ENCODE assay signal across 12 cellular contexts in genomic region chr17:48003686-48004120, GRCh38. TPM values are rescaled to one million over a fixed set of nuclear protein-coding genes. Genes with fewer than 3 reads are reported as not detected.
DNase-seq lines count a peak whose midpoint lies in the region; ATAC-seq and TF ChIP-seq lines count a peak whose summit lies in the region.
"Had no signal": no experiment of that assay in that cellular context is flagged by ENCODE, and none has a peak within 500 bp of the region (broad histone marks: within the 10 kb centered on the region; RNA-seq: fewer than 3 reads in every experiment).

No MANE protein-coding gene starts in this region.

- H3K4me3 Mint-ChIP-seq in chondrocyte (ENCODE audit: unreplicated experiment) (no peak overlapping the region), progenitor cell of endocrine pancreas (ENCODE audit: low read depth) (no peak overlapping the region)
- H3K4me3 Mint-ChIP-seq: naive B cell; stimulated activated naive CD8-positive, alpha-beta T cell treated with anti-CD3 and anti-CD28 coated beads, Interleukin-15, amount 100 ng/mL, for 72 hours had no signal

- TF ChIP-seq CTCF in chondrocyte (IDR thresholded peaks at IDR 0.05) (no peak), progenitor cell of endocrine pancreas (IDR thresholded peaks at IDR 0.05; ENCODE audit: unreplicated experiment) (no peak)

- ATAC-seq in GM21528 (IDR thresholded peaks at IDR 0.05; ENCODE audit: low FRiP score, unreplicated experiment), result no peak
- ATAC-seq: stimulated activated naive CD8-positive, alpha-beta T cell treated with anti-CD3 and anti-CD28 coated beads, Interleukin-15, amount 100 ng/mL, for 72 hours had no signal

- H3K9me3 Mint-ChIP-seq in chondrocyte (ENCODE audit: low read depth) (no peaks in the 10 kb centered on the region), progenitor cell of endocrine pancreas (ENCODE audit: low read depth) (no peaks in the 10 kb centered on the region)
- H3K9me3 Mint-ChIP-seq: naive B cell; stimulated activated naive CD8-positive, alpha-beta T cell treated with anti-CD3 and anti-CD28 coated beads, Interleukin-15, amount 100 ng/mL, for 72 hours had no signal

- H3K36me3 Mint-ChIP-seq in chondrocyte (ENCODE audit: low read depth), result no peaks in the 10 kb centered on the region
- no peaks in the 10 kb centered on the region for H3K36me3 Mint-ChIP-seq in progenitor cell of endocrine pancreas (ENCODE audit: insufficient read depth)
- H3K36me3 Mint-ChIP-seq: naive B cell had no signal

- DNase-seq in DMS 273 treated with DMSO at 0.1 percent for 48 hours (lab: John Stamatoyannopoulos, UW) (peak; percentile 99), DMS 273 (lab: John Stamatoyannopoulos, UW; ENCODE audit: unreplicated experiment) (no peak), NCI-H2227 (lab: John Stamatoyannopoulos, UW; ENCODE audit: unreplicated experiment) (peak; percentile 95), chondrocyte (ENCODE audit: low spot score) (no peak), progenitor cell of endocrine pancreas (ENCODE audit: low spot score, unreplicated experiment) (no peak), hippocampal formation (lab: John Stamatoyannopoulos, UW) (no peak), cerebellum (ENCODE audit: low spot score) (no peak)
- DNase-seq: activated CD4-positive, alpha-beta T cell treated with anti-CD3 and anti-CD28 coated beads, Interleukin-2, amount 50 U/mL, for 4 hours; naive B cell; NCI-H187 treated with DMSO at 0.1 percent for 48 hours; stimulated activated naive CD8-positive, alpha-beta T cell treated with anti-CD3 and anti-CD28 coated beads, Interleukin-15, amount 100 ng/mL, for 72 hours had no signal

- peaks cover 26% of the 10 kb centered on the region for H3K4me1 Mint-ChIP-seq in chondrocyte (ENCODE audit: low read depth)
- peaks cover 42% of the 10 kb centered on the region for H3K4me1 Mint-ChIP-seq in progenitor cell of endocrine pancreas (ENCODE audit: low read depth)

- H3K27ac Mint-ChIP-seq in chondrocyte (ENCODE audit: unreplicated experiment) (peak overlapping the region; percentile 65), progenitor cell of endocrine pancreas (peak overlapping the region; percentile 62)
- H3K27ac Mint-ChIP-seq: naive B cell; stimulated activated naive CD8-positive, alpha-beta T cell treated with anti-CD3 and anti-CD28 coated beads, Interleukin-15, amount 100 ng/mL, for 72 hours had no signal

- H3K27me3 Mint-ChIP-seq in chondrocyte (ENCODE audit: low read depth), result no peaks in the 10 kb centered on the region
- H3K27me3 Mint-ChIP-seq in progenitor cell of endocrine pancreas, result peaks cover 6% of the 10 kb centered on the region

RNA-seq across cellular contexts. Expression of gene CDK5RAP3, which starts 32.8 kb away (rescaled TPM):
- total RNA-seq in chondrocyte (99.2 to 123 TPM (median 105 TPM) in 3 replicates), progenitor cell of endocrine pancreas (336 and 344 TPM in 2 replicates), cerebellum (80.0 TPM)

RNA-seq across cellular contexts. Expression of gene COPZ2, which starts 33.9 kb away (rescaled TPM):
- 157 to 228 TPM (median 219 TPM) in 3 replicates for total RNA-seq in chondrocyte
- total RNA-seq in progenitor cell of endocrine pancreas, result 0.64 TPM in 1 of 2 replicates, not detected in the other
- 2.9 TPM for total RNA-seq in cerebellum

RNA-seq across cellular contexts. Expression of gene NFE2L1, which starts 44.5 kb away (rescaled TPM):
- 290 to 445 TPM (median 444 TPM) in 3 replicates for total RNA-seq in chondrocyte
- total RNA-seq in progenitor cell of endocrine pancreas, result 123 and 124 TPM in 2 replicates
- total RNA-seq in cerebellum, result 45.1 TPM

RNA-seq across cellular contexts. Expression of gene PRR15L, which starts 46.0 kb away (rescaled TPM):
- total RNA-seq in chondrocyte, result not detected in 3 replicates
- total RNA-seq in progenitor cell of endocrine pancreas, result 32.2 and 36.1 TPM in 2 replicates
- total RNA-seq in cerebellum, result not detected

Comparison
In these comparisons a context has a peak if more than half of its experiments do, and no peak if none do; other contexts are left out.
1. DNase-seq: peak in DMS 273 treated with DMSO at 0.1 percent for 48 hours (single experiment) and NCI-H2227 (single experiment); none in DMS 273 (single experiment), chondrocyte (single experiment), progenitor cell of endocrine pancreas (single experiment), hippocampal formation (0 of 2) and cerebellum (single experiment).
2. RNA of gene COPZ2, which starts 33.9 kb away (total RNA-seq): 157 to 228 TPM in chondrocyte; 2.9 TPM in cerebellum (single experiment) and 0.64 TPM in progenitor cell of endocrine pancreas; every median in the first group is over 10 times any median in the second.